In genomic region chr19:1469936-1470863, GRCh38 we compare ENCODE assay signal across 9 cellular contexts. TPM values are rescaled to one million over a fixed set of nuclear protein-coding genes. Genes with fewer than 3 reads are reported as not detected.
DNase-seq lines count a peak whose midpoint lies in the region; ATAC-seq and TF ChIP-seq lines count a peak whose summit lies in the region.
"Had no signal": no experiment of that assay in that cellular context is flagged by ENCODE, and none has a peak within 500 bp of the region (broad histone marks: within the 10 kb centered on the region; RNA-seq: fewer than 3 reads in every experiment).

No MANE protein-coding gene starts in this region.

- H3K9ac ChIP-seq in rectal smooth muscle tissue (ENCODE audit: low read length): no peak overlapping the region

- TF ChIP-seq CTCF in fibroblast of the aortic adventitia (IDR thresholded peaks at IDR 0.05; ENCODE audit: insufficient read depth, low read length) (no peak), vagina (IDR thresholded peaks at IDR 0.05) (no peak)

- H3K4me1 ChIP-seq in rectal smooth muscle tissue (ENCODE audit: control insufficient read depth, insufficient read depth, low read length) (peaks cover 7% of the 10 kb centered on the region), vagina (peaks cover 70% of the 10 kb centered on the region)

- H3K27ac ChIP-seq in rectal smooth muscle tissue (ENCODE audit: low read depth, low read length) (no peak overlapping the region), vagina (no peak overlapping the region)
- H3K27ac ChIP-seq: HL-60 had no signal

- H3K36me3 ChIP-seq in rectal smooth muscle tissue (ENCODE audit: control insufficient read depth, insufficient read depth, low read length): peaks cover 3% of the 10 kb centered on the region
- H3K36me3 ChIP-seq in vagina: no peaks in the 10 kb centered on the region

- H3K9me3 ChIP-seq in vagina: no peaks in the 10 kb centered on the region

- peaks cover 55% of the 10 kb centered on the region for H3K27me3 ChIP-seq in rectal smooth muscle tissue (ENCODE audit: control insufficient read depth, insufficient read depth, low read length)
- H3K27me3 ChIP-seq in vagina: peaks cover 4% of the 10 kb centered on the region

- H3K4me3 ChIP-seq in fibroblast of the aortic adventitia (ENCODE audit: low read depth, low read length) (peak overlapping the region; percentile 57), rectal smooth muscle tissue (ENCODE audit: low read length) (peak overlapping the region; percentile 57), vagina (peak overlapping the region; percentile 46 to 51)

- no peak for TF ChIP-seq POLR2A in vagina (IDR thresholded peaks at IDR 0.05)

- ATAC-seq in GM18909 (IDR thresholded peaks at IDR 0.05; ENCODE audit: poor library complexity, unreplicated experiment) (no peak), GM21528 (IDR thresholded peaks at IDR 0.05; ENCODE audit: low FRiP score, unreplicated experiment) (no peak)

- DNase-seq in EH (ENCODE audit: low read depth) (peak; percentile 41), NCI-H2171 treated with DMSO at 0.1 percent for 48 hours (lab: John Stamatoyannopoulos, UW) (peak; percentile 80), activated T-cell treated with anti-CD3 and anti-CD28 coated beads for 24 hours (ENCODE audit: low read depth) (peak; percentile 68), fibroblast of the aortic adventitia (ENCODE audit: low read depth) (no peak), vagina (ENCODE audit: extremely low spot score in 2 of 2) (no peak)

- intact Hi-C loops in vagina (cut with DNase I): no loop called here

RNA-seq across cellular contexts. Expression of gene C19orf25, which starts 8.8 kb away (rescaled TPM):
- total RNA-seq in fibroblast of the aortic adventitia (ENCODE audit: low replicate concordance): 13.2 and 26.8 TPM in 2 replicates
- 25.0 TPM for total RNA-seq in vagina

RNA-seq across cellular contexts. Expression of gene PCSK4, which starts 19.9 kb away (rescaled TPM):
- total RNA-seq in fibroblast of the aortic adventitia (ENCODE audit: low replicate concordance) (0.25 and 2.2 TPM in 2 replicates), vagina (5.4 TPM)

RNA-seq across cellular contexts. Expression of gene APC2, which starts 20.3 kb away (rescaled TPM):
- total RNA-seq in fibroblast of the aortic adventitia (ENCODE audit: low replicate concordance): 0.27 and 0.57 TPM in 2 replicates
- 1.2 TPM for total RNA-seq in vagina

RNA-seq across cellular contexts. Expression of gene REEP6, which starts 20.8 kb away (rescaled TPM):
- total RNA-seq in fibroblast of the aortic adventitia (ENCODE audit: low replicate concordance) (0.65 and 2.8 TPM in 2 replicates), vagina (6.1 TPM)

RNA-seq across cellular contexts. Expression of gene RPS15, which starts 32.0 kb away (rescaled TPM):
- 567 and 712 TPM in 2 replicates for total RNA-seq in fibroblast of the aortic adventitia (ENCODE audit: low replicate concordance)
- total RNA-seq in vagina: 3,906 TPM

Comparison
In these comparisons a context has a peak if more than half of its experiments do, and no peak if none do; other contexts are left out.
1. DNase-seq: peak in EH (single experiment), NCI-H2171 treated with DMSO at 0.1 percent for 48 hours (single experiment) and activated T-cell treated with anti-CD3 and anti-CD28 coated beads for 24 hours (single experiment); none in fibroblast of the aortic adventitia (single experiment) and vagina (0 of 2).
2. Peak in every context shown above with its lines, with median percentiles within 50 percentile points of each other: H3K4me3 ChIP-seq.